In genomic region chr2:168449419-168449818, GRCh38 we compare ENCODE assay signal across 2 cellular contexts.
TF ChIP-seq lines count a peak whose summit lies in the region.

No MANE protein-coding gene starts in this region.

TF ChIP-seq in SK-N-SH treated with all-trans-retinoic acid at 6 μM for 48 hours, 23 proteins besides CTCF, POLR2A, EP300 and RAD21 (continued from another document):
- TF ChIP-seq POU6F1 (CRISPR knock-in tag; IDR thresholded peaks at IDR 0.05; ENCODE audit: borderline replicate concordance, low read depth): no peak
- no peak for TF ChIP-seq PPARA (CRISPR knock-in tag; IDR thresholded peaks at IDR 0.05; ENCODE audit: borderline replicate concordance)
- TF ChIP-seq TOX (CRISPR knock-in tag; IDR thresholded peaks at IDR 0.05; ENCODE audit: borderline replicate concordance): no peak
- no peak for TF ChIP-seq TSHZ2 (CRISPR knock-in tag; IDR thresholded peaks at IDR 0.05)
- TF ChIP-seq ZFP3 (CRISPR knock-in tag; IDR thresholded peaks at IDR 0.05): no peak
- TF ChIP-seq ZNF8 (CRISPR knock-in tag; IDR thresholded peaks at IDR 0.05): no peak
- no peak for TF ChIP-seq ZC3H10 (CRISPR knock-in tag; IDR thresholded peaks at IDR 0.05)

TF ChIP-seq in SK-N-SH, 30 proteins besides CTCF, POLR2A, EP300 and RAD21 (continued from another document):
- TF ChIP-seq REST (IDR thresholded peaks at IDR 0.05; ENCODE audit: low read depth, low read length) (no peak), JUND (IDR thresholded peaks at IDR 0.05) (no peak), MAX (IDR thresholded peaks at IDR 0.05; ENCODE audit: low read depth) (no peak), MEF2A (IDR thresholded peaks at IDR 0.05; ENCODE audit: borderline replicate concordance, low read depth) (no peak), FOXJ3 (CRISPR knock-in tag; IDR thresholded peaks at IDR 0.05) (no peak), USF1 (IDR thresholded peaks at IDR 0.05; ENCODE audit: borderline replicate concordance, low read depth) (no peak)
TF ChIP-seq in SK-N-SH: peak in this region for 0.
